In the genomic region with DNA sequence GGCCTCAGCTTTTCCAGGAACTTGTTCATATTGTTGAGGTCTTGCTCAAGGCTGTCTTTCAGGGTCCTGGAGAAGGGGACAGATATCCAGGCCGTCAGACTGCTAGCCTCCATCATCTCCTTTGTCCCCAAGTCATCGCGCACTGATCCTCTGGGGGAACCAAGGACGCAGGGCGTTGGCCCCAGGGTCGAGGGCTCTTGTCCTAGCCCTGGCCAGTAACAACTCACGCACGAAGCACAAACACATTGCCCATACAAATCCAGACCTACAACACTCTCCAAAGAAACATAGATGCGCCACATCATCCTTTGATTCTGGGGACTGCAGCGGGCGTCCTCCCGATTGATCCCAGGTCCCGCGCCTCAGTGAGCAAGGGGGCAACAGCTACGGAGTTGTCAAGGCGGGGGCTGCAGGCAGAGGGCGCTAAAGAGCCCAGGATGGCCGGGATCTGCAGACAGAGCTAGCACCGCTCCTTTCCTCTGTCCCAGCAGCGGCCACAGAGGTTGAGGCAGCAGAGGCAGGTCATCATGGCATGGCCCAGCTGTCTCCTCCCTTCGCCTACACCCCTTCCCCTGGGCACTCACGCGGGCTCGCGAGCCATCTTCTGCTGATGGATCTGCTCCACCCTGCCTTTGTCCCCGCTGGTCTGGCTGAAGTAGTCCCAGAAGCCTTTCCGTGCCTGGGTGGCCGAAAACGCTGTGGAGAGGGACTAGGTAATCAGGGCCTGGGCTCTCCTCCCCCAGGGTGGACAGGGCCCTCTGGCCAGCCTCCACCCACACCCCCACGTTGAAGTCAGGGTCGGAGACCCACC, we compare ENCODE assay signal across 9 cellular contexts. TPM values are rescaled to one million over a fixed set of nuclear protein-coding genes. Genes with fewer than 3 reads are reported as not detected.
DNase-seq lines count a peak whose midpoint lies in the region; ATAC-seq and TF ChIP-seq lines count a peak whose summit lies in the region.
"Had no signal": no experiment of that assay in that cellular context is flagged by ENCODE, and none has a peak within 500 bp of the region (broad histone marks: within the 10 kb centered on the region; RNA-seq: fewer than 3 reads in every experiment).

No MANE protein-coding gene starts in this region.

- POLR2A ChIA-PET in AG04449 (lab: Yijun Ruan, JAX) = interaction anchor here (1.0 to 1.5 kb wide), 3 partner anchors 45 to 409 kb away, joined by 3 to 5 read pairs (median 3); no protein-coding TSS in a partner anchor
- POLR2A ChIA-PET in activated CD4-positive, alpha-beta T cell treated with anti-CD3 and anti-CD28 coated beads, Interleukin-2, amount 10 ng/mL, durations not matched to agents 7 days and 5 days (lab: Charles Lee) = interaction anchor here (1.0 to 1.1 kb wide), 2 partner anchors 45 to 63 kb away, joined by 3 to 6 read pairs; no protein-coding TSS in a partner anchor

- DNase-seq in AG04449 (ENCODE audit: low read depth, low spot score) = no peak
- peak; percentile 40 for DNase-seq in NCI-H460 (ENCODE audit: extremely low read depth, low read depth)
- DNase-seq in activated CD4-positive, alpha-beta T cell treated with anti-CD3 and anti-CD28 coated beads, Interleukin-2, amount 10 ng/mL, durations not matched to agents 7 days and 5 days = peak; percentile 76
- no peak for DNase-seq in chondrocyte (ENCODE audit: low spot score)
- peak; percentile 81 for DNase-seq in left lobe of liver (ENCODE audit: low spot score)
- peak; percentile 80 to 83 for DNase-seq in stimulated activated CD4-positive, alpha-beta T cell treated with anti-CD3 and anti-CD28 coated beads, Interleukin-2, amount 100 ng/mL, for 48 hours

- peaks cover 8% of the 10 kb centered on the region for H3K36me3 Mint-ChIP-seq in activated CD4-positive, alpha-beta T cell treated with anti-CD3 and anti-CD28 coated beads, Interleukin-2, amount 10 ng/mL, durations not matched to agents 7 days and 5 days (ENCODE audit: low read depth)
- no peaks in the 10 kb centered on the region for H3K36me3 Mint-ChIP-seq in chondrocyte (ENCODE audit: low read depth)

- H3K27me3 Mint-ChIP-seq in activated CD4-positive, alpha-beta T cell treated with anti-CD3 and anti-CD28 coated beads, Interleukin-2, amount 10 ng/mL, durations not matched to agents 7 days and 5 days = no peaks in the 10 kb centered on the region
- H3K27me3 Mint-ChIP-seq in chondrocyte (ENCODE audit: low read depth) = no peaks in the 10 kb centered on the region

- CTCF ChIA-PET in AG04449 (lab: Yijun Ruan, JAX) = interaction anchor here (0.7 to 12.3 kb wide), 52 partner anchors 8 to 437 kb away, joined by 3 to 472 read pairs (median 6); a partner anchor contains a TSS
- CTCF ChIA-PET in activated CD4-positive, alpha-beta T cell treated with anti-CD3 and anti-CD28 coated beads, Interleukin-2, amount 10 ng/mL, durations not matched to agents 7 days and 5 days (lab: Charles Lee) = interaction anchor here (0.6 to 4.4 kb wide), 25 partner anchors 8 to 439 kb away, joined by 3 to 33 read pairs (median 4); a partner anchor contains a TSS

- ATAC-seq in GM21723 (IDR thresholded peaks at IDR 0.05; ENCODE audit: unreplicated experiment) (peak; percentile 37), left lobe of liver (peak; percentile 55), HG02642 (IDR thresholded peaks at IDR 0.05; ENCODE audit: poor library complexity, unreplicated experiment) (no peak)

- H3K4me3 Mint-ChIP-seq in activated CD4-positive, alpha-beta T cell treated with anti-CD3 and anti-CD28 coated beads, Interleukin-2, amount 10 ng/mL, durations not matched to agents 7 days and 5 days = no peak overlapping the region
- no peak overlapping the region for H3K4me3 Mint-ChIP-seq in chondrocyte (ENCODE audit: unreplicated experiment)

- no peak overlapping the region for H3K4me3 ChIP-seq in AG04449 (ENCODE audit: low read depth, low read length)

- H3K4me1 Mint-ChIP-seq in activated CD4-positive, alpha-beta T cell treated with anti-CD3 and anti-CD28 coated beads, Interleukin-2, amount 10 ng/mL, durations not matched to agents 7 days and 5 days = peaks cover 28% of the 10 kb centered on the region
- H3K4me1 Mint-ChIP-seq in chondrocyte (ENCODE audit: low read depth) = peaks cover 22% of the 10 kb centered on the region

- H3K27ac Mint-ChIP-seq in activated CD4-positive, alpha-beta T cell treated with anti-CD3 and anti-CD28 coated beads, Interleukin-2, amount 10 ng/mL, durations not matched to agents 7 days and 5 days = peak overlapping the region; percentile 10
- no peak overlapping the region for H3K27ac Mint-ChIP-seq in chondrocyte (ENCODE audit: unreplicated experiment)

- TF ChIP-seq CTCF in AG04449 (IDR thresholded peaks at IDR 0.05; ENCODE audit: insufficient read depth, low read length, missing control alignments) (peak; percentile 95), chondrocyte (IDR thresholded peaks at IDR 0.05) (peak; percentile 91)

- H3K9me3 Mint-ChIP-seq in activated CD4-positive, alpha-beta T cell treated with anti-CD3 and anti-CD28 coated beads, Interleukin-2, amount 10 ng/mL, durations not matched to agents 7 days and 5 days = no peaks in the 10 kb centered on the region
- no peaks in the 10 kb centered on the region for H3K9me3 Mint-ChIP-seq in chondrocyte (ENCODE audit: low read depth)

RNA-seq across cellular contexts. Expression of a gene that starts 0.5 kb away (rescaled TPM):
- not detected in 2 replicates for total RNA-seq in NCI-H460 (2014; rRNA removed; shearing (Covaris generic))
- polyA plus RNA-seq in NCI-H460 (2014; cell fraction: nucleus; rRNA removed) = not detected in 2 replicates
- total RNA-seq in activated CD4-positive, alpha-beta T cell treated with anti-CD3 and anti-CD28 coated beads, Interleukin-2, amount 10 ng/mL, durations not matched to agents 7 days and 5 days = not detected
- total RNA-seq in chondrocyte (not detected in 3 replicates), left lobe of liver (757 TPM)
- total RNA-seq: temporal lobe had no signal

RNA-seq across cellular contexts. Expression of a gene that starts 3.4 kb away (rescaled TPM):
- total RNA-seq in NCI-H460 (2014; rRNA removed; shearing (Covaris generic)) = 54.3 and 70.3 TPM in 2 replicates
- 26.9 and 61.3 TPM in 2 replicates for polyA plus RNA-seq in NCI-H460 (2014; cell fraction: nucleus; rRNA removed)
- total RNA-seq in activated CD4-positive, alpha-beta T cell treated with anti-CD3 and anti-CD28 coated beads, Interleukin-2, amount 10 ng/mL, durations not matched to agents 7 days and 5 days = 10 to 100 TPM; 55.9 to 58.3 TPM
- total RNA-seq in chondrocyte (28.5 to 40.0 TPM (median 38.8 TPM) in 3 replicates), left lobe of liver (53.4 TPM)

RNA-seq across cellular contexts. Expression of a gene that starts 18.4 kb away (rescaled TPM):
- 14.4 and 15.9 TPM in 2 replicates for total RNA-seq in NCI-H460 (2014; rRNA removed; shearing (Covaris generic))
- 11.7 and 13.7 TPM in 2 replicates for polyA plus RNA-seq in NCI-H460 (2014; cell fraction: nucleus; rRNA removed)
- 10 to 100 TPM; 37.5 to 39.9 TPM for total RNA-seq in activated CD4-positive, alpha-beta T cell treated with anti-CD3 and anti-CD28 coated beads, Interleukin-2, amount 10 ng/mL, durations not matched to agents 7 days and 5 days
- 9.6 to 13.1 TPM (median 10.7 TPM) in 3 replicates for total RNA-seq in chondrocyte
- total RNA-seq in left lobe of liver = 4.7 TPM

RNA-seq across cellular contexts. Expression of a gene that starts 31.9 kb away (rescaled TPM):
- not detected in 2 replicates for total RNA-seq in NCI-H460 (2014; rRNA removed; shearing (Covaris generic))
- not detected in 2 replicates for polyA plus RNA-seq in NCI-H460 (2014; cell fraction: nucleus; rRNA removed)
- not detected for total RNA-seq in activated CD4-positive, alpha-beta T cell treated with anti-CD3 and anti-CD28 coated beads, Interleukin-2, amount 10 ng/mL, durations not matched to agents 7 days and 5 days
- total RNA-seq in chondrocyte (not detected in 3 replicates), left lobe of liver (102 TPM)
- total RNA-seq: temporal lobe had no signal

RNA-seq across cellular contexts. Expression of a gene that starts 38.5 kb away (rescaled TPM):
- not detected in 2 replicates for total RNA-seq in NCI-H460 (2014; rRNA removed; shearing (Covaris generic))
- polyA plus RNA-seq in NCI-H460 (2014; cell fraction: nucleus; rRNA removed) = not detected in 2 replicates
- not detected for total RNA-seq in activated CD4-positive, alpha-beta T cell treated with anti-CD3 and anti-CD28 coated beads, Interleukin-2, amount 10 ng/mL, durations not matched to agents 7 days and 5 days
- not detected in 3 replicates for total RNA-seq in chondrocyte
- total RNA-seq in left lobe of liver = 11,492 TPM
- total RNA-seq: temporal lobe had no signal

Comparison
In these comparisons a context has a peak if more than half of its experiments do, and no peak if none do; other contexts are left out.
1. DNase-seq: peak in NCI-H460 (single experiment), activated CD4-positive, alpha-beta T cell treated with anti-CD3 and anti-CD28 coated beads, Interleukin-2, amount 10 ng/mL, durations not matched to agents 7 days and 5 days (single experiment), left lobe of liver (single experiment) and stimulated activated CD4-positive, alpha-beta T cell treated with anti-CD3 and anti-CD28 coated beads, Interleukin-2, amount 100 ng/mL, for 48 hours (2 of 2); none in AG04449 (single experiment) and chondrocyte (single experiment).
2. RNA of a gene that starts 0.5 kb away (total RNA-seq): 757 TPM in left lobe of liver (single experiment); not detected in NCI-H460, not detected in activated CD4-positive, alpha-beta T cell treated with anti-CD3 and anti-CD28 coated beads, Interleukin-2, amount 10 ng/mL, durations not matched to agents 7 days and 5 days and not detected in chondrocyte; every median in the first group is over 100 times any median in the second.